ENCODE assay signal across 7 cellular contexts in genomic region chr12:110047297-110047940, GRCh38. TPM values are rescaled to one million over a fixed set of nuclear protein-coding genes. Genes with fewer than 3 reads are reported as not detected.
DNase-seq lines count a peak whose midpoint lies in the region; ATAC-seq and TF ChIP-seq lines count a peak whose summit lies in the region.

No MANE protein-coding gene starts in this region.

- H3K27me3 Mint-ChIP-seq in IgD-negative memory B cell = no peaks in the 10 kb centered on the region
- no peaks in the 10 kb centered on the region for H3K27me3 Mint-ChIP-seq in activated naive CD8-positive, alpha-beta T cell treated with anti-CD3 and anti-CD28 coated beads, Interleukin-2, amount 10 ng/mL, durations not matched to agents 7 days and 5 days

- no peak for ATAC-seq in activated naive CD8-positive, alpha-beta T cell treated with anti-CD3 and anti-CD28 coated beads, Interleukin-2, amount 10 ng/mL, durations not matched to agents 7 days and 5 days (ENCODE audit: low read depth)
- no peak for ATAC-seq in left lung
- no peak for ATAC-seq in HG03442 (IDR thresholded peaks at IDR 0.05; ENCODE audit: unreplicated experiment)
- no peak for ATAC-seq in GM18868 (IDR thresholded peaks at IDR 0.05; ENCODE audit: unreplicated experiment)
- ATAC-seq in GM21723 (IDR thresholded peaks at IDR 0.05; ENCODE audit: unreplicated experiment) = no peak

- H3K27ac Mint-ChIP-seq in IgD-negative memory B cell = peak overlapping the region in 2 of 3 donors; percentile 97 to 99
- peak overlapping the region; percentile 48 for H3K27ac Mint-ChIP-seq in activated naive CD8-positive, alpha-beta T cell treated with anti-CD3 and anti-CD28 coated beads, Interleukin-2, amount 10 ng/mL, durations not matched to agents 7 days and 5 days

- H3K27me3 ChIP-seq in left lung = no peaks in the 10 kb centered on the region

- POLR2A ChIA-PET in activated naive CD8-positive, alpha-beta T cell treated with anti-CD3 and anti-CD28 coated beads, Interleukin-2, amount 10 ng/mL, durations not matched to agents 7 days and 5 days (lab: Charles Lee) = interaction anchor here (0.6 to 1.8 kb wide), 7 partner anchors 8 to 329 kb away, joined by 3 to 10 read pairs (median 3); partner anchors contain the start of genes ANKRD13A and IFT81

- no peak for TF ChIP-seq CTCF in left lung (IDR thresholded peaks at IDR 0.05)

- H3K36me3 ChIP-seq in left lung = peaks cover 0 to 8% of the 10 kb centered on the region in 2 donors

- H3K36me3 Mint-ChIP-seq in IgD-negative memory B cell = peaks cover 4% of the 10 kb centered on the region
- H3K36me3 Mint-ChIP-seq in activated naive CD8-positive, alpha-beta T cell treated with anti-CD3 and anti-CD28 coated beads, Interleukin-2, amount 10 ng/mL, durations not matched to agents 7 days and 5 days = peaks cover 4% of the 10 kb centered on the region

- peak overlapping the region; percentile 82 to 97 (median 92) for H3K4me3 Mint-ChIP-seq in IgD-negative memory B cell
- peak overlapping the region; percentile 96 for H3K4me3 Mint-ChIP-seq in activated naive CD8-positive, alpha-beta T cell treated with anti-CD3 and anti-CD28 coated beads, Interleukin-2, amount 10 ng/mL, durations not matched to agents 7 days and 5 days

- intact Hi-C loops in left lung (cut with DNase I) = no loop called here

- peak overlapping the region; percentile 91 to 94 for H3K4me3 ChIP-seq in left lung

- peaks cover 26 to 42% of the 10 kb centered on the region in 2 donors for H3K4me1 ChIP-seq in left lung

- peak overlapping the region; percentile 78 to 92 for H3K27ac ChIP-seq in left lung
- peak overlapping the region; percentile 44 for H3K27ac ChIP-seq in temporal lobe (ENCODE audit: low read depth, low read length)

- no peaks in the 10 kb centered on the region for H3K9me3 Mint-ChIP-seq in IgD-negative memory B cell
- no peaks in the 10 kb centered on the region for H3K9me3 Mint-ChIP-seq in activated naive CD8-positive, alpha-beta T cell treated with anti-CD3 and anti-CD28 coated beads, Interleukin-2, amount 10 ng/mL, durations not matched to agents 7 days and 5 days

- no peaks in the 10 kb centered on the region for H3K9me3 ChIP-seq in left lung

- DNase-seq in activated naive CD8-positive, alpha-beta T cell treated with anti-CD3 and anti-CD28 coated beads, Interleukin-2, amount 10 ng/mL, durations not matched to agents 7 days and 5 days = no peak
- DNase-seq in left lung = no peak

- peaks cover 25 to 41% (median 34%) of the 10 kb centered on the region in 3 donors for H3K4me1 Mint-ChIP-seq in IgD-negative memory B cell
- H3K4me1 Mint-ChIP-seq in activated naive CD8-positive, alpha-beta T cell treated with anti-CD3 and anti-CD28 coated beads, Interleukin-2, amount 10 ng/mL, durations not matched to agents 7 days and 5 days = peaks cover 28% of the 10 kb centered on the region

RNA-seq across cellular contexts. Expression of gene C12orf76, which starts 0.9 kb away (rescaled TPM):
- polyA plus RNA-seq in IgD-negative memory B cell = 14.1 TPM
- total RNA-seq in activated naive CD8-positive, alpha-beta T cell treated with anti-CD3 and anti-CD28 coated beads, Interleukin-2, amount 10 ng/mL, durations not matched to agents 7 days and 5 days = 10 to 100 TPM; 22.1 to 23.2 TPM
- total RNA-seq in left lung (10 to 100 TPM; 13.9 to 25.1 TPM), temporal lobe (62.4 TPM)

RNA-seq across cellular contexts. Expression of gene ANKRD13A, which starts 48.2 kb away (rescaled TPM):
- 156 TPM for polyA plus RNA-seq in IgD-negative memory B cell
- 10 to 100 TPM; 85.8 to 88.8 TPM for total RNA-seq in activated naive CD8-positive, alpha-beta T cell treated with anti-CD3 and anti-CD28 coated beads, Interleukin-2, amount 10 ng/mL, durations not matched to agents 7 days and 5 days
- total RNA-seq in left lung = 10 to 100 TPM; 57.0 to 69.9 TPM
- 23.1 TPM for total RNA-seq in temporal lobe

RNA-seq across cellular contexts. Expression of gene GIT2, which starts 51.3 kb away (rescaled TPM):
- polyA plus RNA-seq in IgD-negative memory B cell = 93.4 TPM
- total RNA-seq in activated naive CD8-positive, alpha-beta T cell treated with anti-CD3 and anti-CD28 coated beads, Interleukin-2, amount 10 ng/mL, durations not matched to agents 7 days and 5 days = 100 to 1,000 TPM; 101 to 103 TPM
- total RNA-seq in left lung (10 to 100 TPM; 42.7 to 72.7 TPM), temporal lobe (28.0 TPM)
